In the genomic region with DNA sequence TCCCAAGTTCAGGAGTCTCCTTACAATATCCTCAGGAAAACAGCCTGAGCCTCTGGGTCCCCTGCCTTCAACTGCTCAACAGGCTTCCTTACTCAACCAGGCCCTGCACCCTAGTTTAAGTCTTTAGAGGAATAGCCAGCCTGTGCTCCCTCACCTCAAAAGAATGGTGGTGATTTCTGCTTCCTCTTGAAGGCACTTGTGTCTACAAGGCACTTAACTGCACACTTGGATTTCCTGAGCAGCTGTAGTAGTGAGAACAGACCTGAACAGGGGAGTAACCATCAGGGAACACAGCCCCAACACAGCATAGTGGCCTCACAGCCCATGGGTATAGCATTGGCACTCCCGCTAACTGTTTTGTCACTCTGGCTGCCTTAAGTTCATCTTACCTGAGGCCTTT, we compare ENCODE assay signal across 27 cellular contexts.
"Had no signal": no experiment of that assay in that cellular context is flagged by ENCODE, and none has a peak within 500 bp of the region (broad histone marks: within the 10 kb centered on the region; RNA-seq: fewer than 3 reads in every experiment).

No MANE protein-coding gene starts in this region.

- H3K27me3 Mint-ChIP-seq: stimulated activated naive CD8-positive, alpha-beta T cell treated with anti-CD3 and anti-CD28 coated beads, Interleukin-15, amount 100 ng/mL, for 72 hours; type B pancreatic cell had no signal

- H3K36me3 ChIP-seq: gastrocnemius medialis, neural progenitor cell, prostate gland, right atrium auricular region, suprapubic skin, thyroid gland had no signal

- DNase-seq: cerebellar nuclear complex; dorsolateral prefrontal cortex; effector CD4-positive, alpha-beta T cell; foreskin fibroblast; gastrocnemius medialis; head of caudate nucleus; kidney; left ventricle myocardium superior; mesendoderm; midbrain; naive thymus-derived CD4-positive, alpha-beta T cell; stimulated activated CD4-positive, alpha-beta T cell treated with anti-CD3 and anti-CD28 coated beads, Interleukin-12 subunit alpha, Interleukin-12 subunit beta, amount 100 ng/mL, for 4 hours; stimulated activated CD4-positive, alpha-beta T cell treated with anti-CD3 and anti-CD28 coated beads, Interleukin-1b, Interleukin-23, amount 100 ng/mL, for 48 hours; stimulated activated CD4-positive, alpha-beta T cell treated with anti-CD3 and anti-CD28 coated beads, Interleukin-4, amount 100 ng/mL, for 1 hour; stimulated activated CD8-positive, alpha-beta memory T cell treated with anti-CD3 and anti-CD28 coated beads, Interleukin-4, amount 100 ng/mL, for 48 hours; stimulated activated naive CD4-positive, alpha-beta T cell; stimulated activated naive CD8-positive, alpha-beta T cell treated with anti-CD3 and anti-CD28 coated beads, Interleukin-15, amount 100 ng/mL, for 72 hours; thyroid gland had no signal

- H3K36me3 Mint-ChIP-seq: naive thymus-derived CD4-positive, alpha-beta T cell; neural progenitor cell; type B pancreatic cell had no signal

- H3K4me3 Mint-ChIP-seq: naive thymus-derived CD4-positive, alpha-beta T cell; nephron; neural progenitor cell; stimulated activated naive CD8-positive, alpha-beta T cell treated with anti-CD3 and anti-CD28 coated beads, Interleukin-15, amount 100 ng/mL, for 72 hours; type B pancreatic cell had no signal

- H3K4me1 ChIP-seq: gastrocnemius medialis, neural progenitor cell, prostate gland, right atrium auricular region, suprapubic skin, thyroid gland had no signal

- H3K9me3 Mint-ChIP-seq: neural progenitor cell; stimulated activated naive CD8-positive, alpha-beta T cell treated with anti-CD3 and anti-CD28 coated beads, Interleukin-15, amount 100 ng/mL, for 72 hours had no signal

- H3K4me1 Mint-ChIP-seq: naive thymus-derived CD4-positive, alpha-beta T cell; nephron; neural progenitor cell; stimulated activated naive CD8-positive, alpha-beta T cell treated with anti-CD3 and anti-CD28 coated beads, Interleukin-15, amount 100 ng/mL, for 72 hours had no signal

- H3K27ac ChIP-seq: gastrocnemius medialis, neural progenitor cell, prostate gland, right atrium auricular region, suprapubic skin, thyroid gland had no signal

- H3K9me3 ChIP-seq: gastrocnemius medialis, prostate gland, thyroid gland had no signal

- H3K27me3 ChIP-seq: dorsolateral prefrontal cortex, gastrocnemius medialis, neural progenitor cell, right atrium auricular region, suprapubic skin, thyroid gland had no signal

- H3K27ac Mint-ChIP-seq: naive thymus-derived CD4-positive, alpha-beta T cell; nephron; neural progenitor cell; stimulated activated naive CD8-positive, alpha-beta T cell treated with anti-CD3 and anti-CD28 coated beads, Interleukin-15, amount 100 ng/mL, for 72 hours; type B pancreatic cell had no signal

- H3K4me3 ChIP-seq: dorsolateral prefrontal cortex, gastrocnemius medialis, lung, neural progenitor cell, prostate gland, right atrium auricular region, smooth muscle cell, suprapubic skin, thyroid gland had no signal

- ATAC-seq: gastrocnemius medialis; left ventricle myocardium superior; naive thymus-derived CD4-positive, alpha-beta T cell; sciatic nerve; stimulated activated naive CD8-positive, alpha-beta T cell treated with anti-CD3 and anti-CD28 coated beads, Interleukin-15, amount 100 ng/mL, for 72 hours had no signal
